8 cellular contexts compared by ENCODE assay signal in genomic region chr6:35552285-35552917, GRCh38. TPM values are rescaled to one million over a fixed set of nuclear protein-coding genes. Genes with fewer than 3 reads are reported as not detected.
DNase-seq lines count a peak whose midpoint lies in the region; ATAC-seq and TF ChIP-seq lines count a peak whose summit lies in the region.

No MANE protein-coding gene starts in this region.

- peaks cover 8% of the 10 kb centered on the region for H3K4me1 ChIP-seq in NT2/D1 (ENCODE audit: insufficient read depth, insufficient read length)

- H3K4me1 Mint-ChIP-seq in activated T-cell treated with anti-CD3 and anti-CD28 coated beads, Interleukin-2, amount 50 U/mL, for 4 hours (ENCODE audit: low read depth) = peaks cover 6% of the 10 kb centered on the region

- no peaks in the 10 kb centered on the region for H3K36me3 ChIP-seq in NT2/D1 (ENCODE audit: insufficient read depth, insufficient read length, low read length)

- H3K9me3 Mint-ChIP-seq in activated T-cell treated with anti-CD3 and anti-CD28 coated beads, Interleukin-2, amount 50 U/mL, for 4 hours = peaks cover 8% of the 10 kb centered on the region

- H3K9ac ChIP-seq in NT2/D1 (ENCODE audit: insufficient read length, low read depth) = no peak overlapping the region

- peaks cover 8% of the 10 kb centered on the region for H3K27me3 Mint-ChIP-seq in activated T-cell treated with anti-CD3 and anti-CD28 coated beads, Interleukin-2, amount 50 U/mL, for 4 hours (ENCODE audit: low read depth)

- peak in 1 of 2 donors; percentile 35 for ATAC-seq in activated T-cell treated with anti-CD3 and anti-CD28 coated beads, Interleukin-2, amount 50 U/mL, for 4 hours
- no peak for ATAC-seq in HG03095 (IDR thresholded peaks at IDR 0.05; ENCODE audit: unreplicated experiment)
- no peak for ATAC-seq in GM18502 (IDR thresholded peaks at IDR 0.05; ENCODE audit: poor library complexity, unreplicated experiment)

- H3K36me3 Mint-ChIP-seq in activated T-cell treated with anti-CD3 and anti-CD28 coated beads, Interleukin-2, amount 50 U/mL, for 4 hours (ENCODE audit: insufficient read depth) = peaks cover 3% of the 10 kb centered on the region

- no peaks in the 10 kb centered on the region for H3K9me3 ChIP-seq in NT2/D1 (ENCODE audit: insufficient read depth, low read length)

- no peaks in the 10 kb centered on the region for H3K27me3 ChIP-seq in NT2/D1 (ENCODE audit: insufficient read depth, insufficient read length)

- peak; percentile 97 for TF ChIP-seq CTCF in GM12864 (IDR thresholded peaks at IDR 0.05; ENCODE audit: low read depth, low read length, missing control alignments)

- H3K4me3 ChIP-seq in GM12864 (ENCODE audit: low read depth, low read length) = no peak overlapping the region
- no peak overlapping the region for H3K4me3 ChIP-seq in NT2/D1 (ENCODE audit: insufficient read length, low read depth)

- peak; percentile 18 for DNase-seq in GM12864 (ENCODE audit: low read depth)
- peak; percentile 43 for DNase-seq in NT2/D1 (ENCODE audit: low read depth, low spot score)
- DNase-seq in activated T-cell treated with anti-CD3 and anti-CD28 coated beads, Interleukin-2, amount 50 U/mL, for 4 hours = peak; percentile 64
- peak; percentile 27 for DNase-seq in glomerular endothelial cell (ENCODE audit: extremely low read depth, low read depth, low spot score)
- peak; percentile 36 for DNase-seq in stimulated activated CD4-positive, alpha-beta T cell treated with anti-CD3 and anti-CD28 coated beads, Interleukin-2, amount 100 ng/mL, for 4 hours (ENCODE audit: low read depth)
- no peak for DNase-seq in cerebellar nuclear complex (lab: John Stamatoyannopoulos, UW)

- no peak overlapping the region for H3K4me3 Mint-ChIP-seq in activated T-cell treated with anti-CD3 and anti-CD28 coated beads, Interleukin-2, amount 50 U/mL, for 4 hours

RNA-seq across cellular contexts. Expression of gene TULP1, which starts 39.7 kb away (rescaled TPM):
- total RNA-seq in activated T-cell treated with anti-CD3 and anti-CD28 coated beads, Interleukin-2, amount 50 U/mL, for 4 hours = not detected
- total RNA-seq in glomerular endothelial cell = not detected in 2 replicates

RNA-seq across cellular contexts. Expression of gene TEAD3, which starts 55.5 kb away (rescaled TPM):
- total RNA-seq in activated T-cell treated with anti-CD3 and anti-CD28 coated beads, Interleukin-2, amount 50 U/mL, for 4 hours = 1 to 10 TPM in 2 of 3 donors, under 1 TPM in 1; 0.94 to 2.2 (median 1.4) TPM
- 1.8 and 4.8 TPM in 2 replicates for total RNA-seq in glomerular endothelial cell

Comparison
In these comparisons a context has a peak if more than half of its experiments do, and no peak if none do; other contexts are left out.
1. DNase-seq: peak in GM12864 (single experiment), NT2/D1 (single experiment), activated T-cell treated with anti-CD3 and anti-CD28 coated beads, Interleukin-2, amount 50 U/mL, for 4 hours (single experiment), glomerular endothelial cell (single experiment) and stimulated activated CD4-positive, alpha-beta T cell treated with anti-CD3 and anti-CD28 coated beads, Interleukin-2, amount 100 ng/mL, for 4 hours (single experiment); none in cerebellar nuclear complex (0 of 2).